Comparison of ENCODE assay signal across 8 cellular contexts in genomic region chr18:27860701-27861107, GRCh38.
DNase-seq lines count a peak whose midpoint lies in the region; ATAC-seq, FAIRE-seq and TF ChIP-seq lines count a peak whose summit lies in the region.
"Had no signal": no experiment of that assay in that cellular context is flagged by ENCODE, and none has a peak within 500 bp of the region (broad histone marks: within the 10 kb centered on the region; RNA-seq: fewer than 3 reads in every experiment).

No MANE protein-coding gene starts in this region.

- H3K27ac ChIP-seq in GM12878 (ENCODE audit: control insufficient read depth, insufficient read depth) (no peak overlapping the region), colonic mucosa (no peak overlapping the region)

- intact Hi-C loops in GM12878 (cut with micrococcal nuclease; ENCODE audit: unreplicated experiment) (no loop called here), colonic mucosa (cut with DNase I) (no loop called here)

- no peak for FAIRE-seq in GM12878 (lab: Jason Lieb, UNC)
- FAIRE-seq: small intestine had no signal

- H3F3A ChIP-seq in Loucy (ENCODE audit: low read depth): no peaks in the 10 kb centered on the region

- H3K4me3 ChIP-seq in Loucy (ENCODE audit: low read length, poor library complexity, severe bottlenecking): no peak overlapping the region
- no peak overlapping the region for H3K4me3 ChIP-seq in GM12878
- H3K4me3 ChIP-seq in colonic mucosa: no peak overlapping the region

- TF ChIP-seq CTCF in Loucy (conservative IDR thresholded peaks at IDR 0.05; ENCODE audit: low read length) (no peak), GM12878 (IDR thresholded peaks at IDR 0.05 in 2 of 3, conservative IDR thresholded peaks at IDR 0.05 in 1 of 3; ENCODE audit: control insufficient read depth in 2 of 3, extremely low read depth in 1 of 3, insufficient read depth in 1 of 3, low read depth in 3 of 3, low read length in 3 of 3) (no peak), colonic mucosa (IDR thresholded peaks at IDR 0.05) (no peak)

- H3K36me3 ChIP-seq in Loucy (ENCODE audit: insufficient read depth, low read length) (no peaks in the 10 kb centered on the region), GM12878 (ENCODE audit: control insufficient read depth in 2 of 2, insufficient read depth in 2 of 2, low read length in 1 of 2) (no peaks in the 10 kb centered on the region), colonic mucosa (no peaks in the 10 kb centered on the region)

- POLR2A ChIA-PET in GM12878 (lab: Charles Lee): interaction anchor here (0.6 to 0.7 kb wide), 2 partner anchors 21 to 32 kb away, joined by 3 to 6 read pairs; no protein-coding TSS in a partner anchor

- no peaks in the 10 kb centered on the region for H3K9me2 ChIP-seq in Loucy (replicated peaks; ENCODE audit: low read depth, low read length)

- RAD21 ChIA-PET in GM12878 (lab: Charles Lee; ENCODE audit: unreplicated experiment): no interaction called here

- H3K27me3 ChIP-seq in Loucy (ENCODE audit: insufficient read depth, low read length, poor library complexity, severe bottlenecking): no peaks in the 10 kb centered on the region
- H3K27me3 ChIP-seq in GM12878 (replicated peaks in 1 of 2; ENCODE audit: control insufficient read depth in 2 of 2, insufficient read depth in 2 of 2, low read length in 1 of 2): no peaks in the 10 kb centered on the region
- H3K27me3 ChIP-seq in colonic mucosa: no peaks in the 10 kb centered on the region

- CTCF ChIA-PET in GM12878 (lab: Yijun Ruan, JAX): no interaction called here

- 3% methylated on average over 4 of the region's 4 CpGs for WGBS in GM12878 (ENCODE audit: insufficient coverage, insufficient replicate concordance, low lambda C conversion rate, missing lambda C conversion rate)

- ATAC-seq in GM18868 (IDR thresholded peaks at IDR 0.05; ENCODE audit: unreplicated experiment) (peak; percentile 83), GM12878 (peak; percentile 48)

- peak overlapping the region; percentile 22 for H3K4me2 ChIP-seq in Loucy (ENCODE audit: low read depth, low read length, poor library complexity, severe bottlenecking)
- H3K4me2 ChIP-seq in GM12878 (ENCODE audit: control insufficient read depth, insufficient read depth): no peak overlapping the region

- no peak for TF ChIP-seq EP300 in GM12878 (IDR thresholded peaks at IDR 0.05; ENCODE audit: borderline replicate concordance in 1 of 2, control insufficient read depth in 1 of 2, low read depth in 2 of 2, low read length in 2 of 2)

- in situ Hi-C loops in GM12878 (cut with MboI): no loop called here

- SMC1A ChIA-PET in GM12878 (lab: Charles Lee; ENCODE audit: uncharacterized antibody, unreplicated experiment): interaction anchor here (0.7 to 1.3 kb wide), 2 partner anchors 14 to 1120 kb away, joined by 3 read pairs; no protein-coding TSS in a partner anchor

- no peak overlapping the region for H3K9ac ChIP-seq in Loucy (ENCODE audit: low read depth, low read length, poor library complexity, severe bottlenecking)
- no peak overlapping the region for H3K9ac ChIP-seq in GM12878 (ENCODE audit: control insufficient read depth, insufficient read depth, low read length)
- H3K9ac ChIP-seq in colonic mucosa (ENCODE audit: low read depth in 2 of 2, low read length in 2 of 2): no peak overlapping the region

- H4K20me1 ChIP-seq in Loucy (ENCODE audit: insufficient read depth, low read length, poor library complexity, severe bottlenecking) (no peaks in the 10 kb centered on the region), GM12878 (ENCODE audit: control insufficient read depth, insufficient read depth) (no peaks in the 10 kb centered on the region)

- H3K4me1 ChIP-seq in Loucy (ENCODE audit: insufficient read depth, low read length, poor library complexity, severe bottlenecking): peaks cover 6% of the 10 kb centered on the region
- H3K4me1 ChIP-seq in GM12878 (ENCODE audit: control insufficient read depth, insufficient read depth, low read length): no peaks in the 10 kb centered on the region
- H3K4me1 ChIP-seq in colonic mucosa: no peaks in the 10 kb centered on the region

- H2AFZ ChIP-seq in Loucy (ENCODE audit: low read length) (0 out of 2 replicates have a peak overlapping the region, but pooled peaks have one; percentile 25), GM12878 (ENCODE audit: control insufficient read depth, low read depth, low read length) (no peak overlapping the region)

- no peaks in the 10 kb centered on the region for H3K9me3 ChIP-seq in Loucy (ENCODE audit: insufficient read depth, low read depth, low read length)
- H3K9me3 ChIP-seq in GM12878 (replicated peaks; ENCODE audit: control insufficient read depth, insufficient read depth, low read length): no peaks in the 10 kb centered on the region
- no peaks in the 10 kb centered on the region for H3K9me3 ChIP-seq in colonic mucosa

- no TSS peak for BruUV-seq in GM12878 (replicated peaks; lab: Mats Ljungman, UMichigan)

- no peak for TF ChIP-seq RAD21 in GM12878 (IDR thresholded peaks at IDR 0.05; ENCODE audit: insufficient read depth, low read depth, low read length)

- TF ChIP-seq POLR2A in GM12878 (IDR thresholded peaks at IDR 0.05; ENCODE audit: low read depth, low read length): no peak

- DNase-seq in GM12878 (ENCODE audit: low read depth, low spot score) (peak; percentile 9), non-pigmented ciliary epithelial cell (ENCODE audit: low read depth) (peak; percentile 19), ecto neural progenitor cell (ENCODE audit: low spot score) (no peak), colonic mucosa (no peak), T1000 (lab: John Stamatoyannopoulos, UW) (no peak)
- DNase-seq: small intestine had no signal

- H3K79me2 ChIP-seq in Loucy (ENCODE audit: insufficient read depth, low read length) (no peaks in the 10 kb centered on the region), GM12878 (ENCODE audit: control insufficient read depth, insufficient read depth, low read length) (no peaks in the 10 kb centered on the region)

TF ChIP-seq in GM12878, 131 proteins besides CTCF, POLR2A, EP300 and RAD21:
- TF ChIP-seq IKZF1 (conservative IDR thresholded peaks at IDR 0.05): 0 out of 2 replicates have a peak, but pooled peaks have one; percentile 22
- no peak for TF ChIP-seq MAX (IDR thresholded peaks at IDR 0.05; ENCODE audit: low read depth, low read length)
- TF ChIP-seq ZNF384 (IDR thresholded peaks at IDR 0.05; ENCODE audit: borderline replicate concordance, low read depth, low read length): peak; percentile 39; the same call in 1 of the 2 replicates

Comparison
In these comparisons a context has a peak if more than half of its experiments do, and no peak if none do; other contexts are left out.
1. DNase-seq: peak in GM12878 (single experiment) and non-pigmented ciliary epithelial cell (single experiment); none in ecto neural progenitor cell (single experiment), colonic mucosa (single experiment) and T1000 (single experiment).